In the genomic region with DNA sequence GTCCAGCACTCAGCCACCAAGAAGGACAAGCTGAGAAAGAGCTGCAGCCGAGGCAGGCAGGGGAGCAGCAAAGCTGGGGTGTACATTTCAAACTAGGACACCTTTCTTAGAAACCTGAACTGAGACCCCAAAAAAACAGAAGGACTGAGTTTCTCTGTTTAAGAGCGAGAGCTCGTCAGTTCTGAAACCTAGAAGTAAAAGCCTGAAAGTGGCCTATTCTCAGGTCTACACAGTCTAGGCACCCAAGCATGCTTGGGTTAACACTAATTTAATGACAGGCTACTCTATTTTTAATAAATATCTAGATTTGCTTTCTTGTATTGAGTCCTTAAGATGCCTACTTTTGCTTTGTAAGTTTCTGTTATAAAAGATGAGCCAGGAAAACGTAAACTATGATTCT, we compare ENCODE assay signal across 21 cellular contexts.
"Had no signal": no experiment of that assay in that cellular context is flagged by ENCODE, and none has a peak within 500 bp of the region (broad histone marks: within the 10 kb centered on the region; RNA-seq: fewer than 3 reads in every experiment).

No MANE protein-coding gene starts in this region.

- H3K27me3 ChIP-seq: SJSA1 had no signal

- H3K27ac ChIP-seq: SJSA1, SK-N-MC had no signal

- H3K9me3 ChIP-seq: SJSA1 had no signal

- H3K4me3 ChIP-seq: SJSA1, SK-N-MC had no signal

- DNase-seq: Karpas-422, KG1, MM.1S, NCI-H1092 treated with DMSO at 0.1 percent for 48 hours, NCI-H1436, NCI-H187, NCI-H2029, NCI-H2081 treated with DMSO at 0.1 percent for 48 hours, NCI-H2171, NCI-H226, NCI-H446, NCI-H510A, NCI-H524 treated with DMSO at 0.1 percent for 48 hours, NCI-H69, NCI-H774, Right ventricle myocardium superior, RPMI8226, SIG-M5 had no signal

- H3K4me1 ChIP-seq: SJSA1 had no signal

- H3K36me3 ChIP-seq: SJSA1 had no signal

- FAIRE-seq: RCC 7860 had no signal
